In the genomic region with DNA sequence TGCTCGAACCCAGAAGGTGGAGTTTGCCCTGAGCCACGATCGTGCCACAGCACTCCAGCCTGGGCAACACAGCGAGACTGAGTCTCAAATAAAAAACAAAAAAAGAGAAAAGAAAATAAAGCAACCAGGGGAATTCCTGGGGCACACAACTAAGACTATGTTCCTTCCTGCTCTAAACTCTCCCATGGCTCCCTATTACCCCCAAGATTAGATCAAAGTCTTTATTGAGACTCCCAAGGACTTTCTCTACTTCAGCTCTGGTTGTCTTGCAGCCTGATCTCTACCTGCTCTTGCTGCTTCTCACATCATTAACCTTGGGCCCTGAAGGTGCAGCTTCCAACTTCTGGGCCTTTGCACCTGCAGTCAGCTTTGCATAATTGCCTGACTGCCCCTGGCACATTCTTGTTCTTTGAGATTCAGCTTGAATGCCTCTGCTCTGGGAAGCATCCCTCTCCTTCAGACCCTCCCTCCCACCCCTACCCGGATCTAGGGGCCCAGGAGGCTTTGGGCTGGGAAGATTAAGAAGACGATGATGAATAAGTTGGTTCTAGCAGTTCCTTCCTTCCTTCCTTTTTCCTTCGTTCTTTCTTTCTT, we compare ENCODE assay signal across 17 cellular contexts. TPM values are rescaled to one million over a fixed set of nuclear protein-coding genes. Genes with fewer than 3 reads are reported as not detected.
A peak's percentile ranks its signal among the peaks of the same experiment; 100 is the strongest.
DNase-seq lines count a peak whose midpoint lies in the region; ATAC-seq, FAIRE-seq and TF ChIP-seq lines count a peak whose summit lies in the region.
"Had no signal": no experiment of that assay in that cellular context is flagged by ENCODE, and none has a peak within 500 bp of the region (broad histone marks: within the 10 kb centered on the region; RNA-seq: fewer than 3 reads in every experiment).

No MANE protein-coding gene starts in this region.

- no peak overlapping the region for H3K9ac ChIP-seq in H1 (replicated peaks in 1 of 4; ENCODE audit: extremely low read depth in 1 of 4, low read depth in 3 of 4, low read length in 3 of 4)

- no peak for FAIRE-seq in H1 (lab: Jason Lieb, UNC)
- FAIRE-seq: bronchial epithelial cell had no signal

- H3K9me2 ChIP-seq in OCI-LY7 (ENCODE audit: insufficient read depth, low read length): no peaks in the 10 kb centered on the region

- no peak for ATAC-seq in stimulated activated effector memory CD8-positive, alpha-beta T cell treated with anti-CD3 and anti-CD28 coated beads, Interleukin-12 subunit alpha, Interleukin-12 subunit beta, amount 100 ng/mL, for 72 hours
- ATAC-seq in HG03354 (IDR thresholded peaks at IDR 0.05; ENCODE audit: poor library complexity, severe bottlenecking, unreplicated experiment) (no peak), HG02678 (IDR thresholded peaks at IDR 0.05; ENCODE audit: unreplicated experiment) (no peak)
- ATAC-seq: HCT116 had no signal

- TF ChIP-seq CTCF in OCI-LY7 (conservative IDR thresholded peaks at IDR 0.05; ENCODE audit: low read length) (no peak), H1 (IDR thresholded peaks at IDR 0.05; ENCODE audit: control extremely low read depth in 1 of 3, insufficient read depth in 1 of 3, low read depth in 1 of 3, low read length in 3 of 3) (no peak)

- no peak for TF ChIP-seq EP300 in H1 (IDR thresholded peaks at IDR 0.05; ENCODE audit: borderline replicate concordance in 1 of 2, low read depth in 2 of 2, low read length in 2 of 2)

- peak overlapping the region; percentile 65; the same call in 1 of the 2 replicates for H2AK5ac ChIP-seq in H1 (ENCODE audit: low read depth, low read length)

- 0 out of 2 replicates have a peak overlapping the region, but pooled peaks have one; percentile 68 for H2BK12ac ChIP-seq in H1 (ENCODE audit: low read depth, low read length)

- no peak overlapping the region for H2BK15ac ChIP-seq in H1 (ENCODE audit: low read length)

- H2BK20ac ChIP-seq in H1 (ENCODE audit: low read length): peak overlapping the region; percentile 72; the same call in 1 of the 2 replicates

- intact Hi-C loops in OCI-LY7 (cut with micrococcal nuclease; ENCODE audit: unreplicated experiment): loop anchor here (5.0 kb wide), 1 partner anchor 35 kb away; no protein-coding TSS in a partner anchor

- no peak overlapping the region for H3K4me3 Mint-ChIP-seq in activated T-cell treated with anti-CD3 and anti-CD28 coated beads, Interleukin-2, amount 50 U/mL, for 24 hours
- peak overlapping the region; percentile 73 for H3K4me3 Mint-ChIP-seq in stimulated activated effector memory CD8-positive, alpha-beta T cell treated with anti-CD3 and anti-CD28 coated beads, Interleukin-12 subunit alpha, Interleukin-12 subunit beta, amount 100 ng/mL, for 72 hours

- TF ChIP-seq POLR2A in H1 (IDR thresholded peaks at IDR 0.05; ENCODE audit: control extremely low read depth in 1 of 2, low read depth in 2 of 2, low read length in 2 of 2): no peak

- H3K36me3 Mint-ChIP-seq in activated T-cell treated with anti-CD3 and anti-CD28 coated beads, Interleukin-2, amount 50 U/mL, for 24 hours (ENCODE audit: low read depth): no peaks in the 10 kb centered on the region
- peaks cover 15% of the 10 kb centered on the region for H3K36me3 Mint-ChIP-seq in stimulated activated effector memory CD8-positive, alpha-beta T cell treated with anti-CD3 and anti-CD28 coated beads, Interleukin-12 subunit alpha, Interleukin-12 subunit beta, amount 100 ng/mL, for 72 hours

- H4K20me1 ChIP-seq in OCI-LY7 (ENCODE audit: insufficient read depth, low read length) (no peaks in the 10 kb centered on the region), H1 (replicated peaks in 1 of 2; ENCODE audit: control insufficient read depth in 1 of 2, insufficient read depth in 2 of 2, low read length in 2 of 2) (no peaks in the 10 kb centered on the region)

- CTCF ChIA-PET in OCI-LY7 (lab: Charles Lee; ENCODE audit: unreplicated experiment): interaction anchor here (0.8 kb wide), 1 partner anchor 52 kb away, joined by 3 read pairs; no protein-coding TSS in a partner anchor
- CTCF ChIA-PET in H1 (lab: Charles Lee; ENCODE audit: partially characterized antibody): interaction anchor here (0.9 to 1.6 kb wide), 3 partner anchors 10 to 61 kb away, joined by 3 to 4 read pairs (median 4); no protein-coding TSS in a partner anchor

- peak overlapping the region; percentile 35; the same call in 1 of the 2 replicates for H2BK5ac ChIP-seq in H1 (ENCODE audit: low read depth, low read length)

- H3K4me2 ChIP-seq in OCI-LY7 (ENCODE audit: low read length) (peak overlapping the region; percentile 63), H1 (ENCODE audit: insufficient read depth in 1 of 2, low read depth in 2 of 2, low read length in 2 of 2) (no peak overlapping the region)

- H2AFZ ChIP-seq in OCI-LY7 (ENCODE audit: low read length) (peak overlapping the region; percentile 18; the same call in 1 of the 2 replicates), H1 (ENCODE audit: low read length) (no peak overlapping the region)

- H3K4ac ChIP-seq in H1 (replicated peaks; ENCODE audit: insufficient read length, low read depth, low read length): no peak overlapping the region

- H3K27me3 Mint-ChIP-seq in activated T-cell treated with anti-CD3 and anti-CD28 coated beads, Interleukin-2, amount 50 U/mL, for 24 hours: no peaks in the 10 kb centered on the region

- TF ChIP-seq RAD21 in H1 (IDR thresholded peaks at IDR 0.05 in 1 of 2, conservative IDR thresholded peaks at IDR 0.05 in 1 of 2; ENCODE audit: low read depth in 2 of 2, low read length in 2 of 2): no peak

- DNase-seq in activated T-cell treated with anti-CD3 and anti-CD28 coated beads, Interleukin-2, amount 50 U/mL, for 24 hours: no peak
- DNase-seq in activated T-cell treated with anti-CD3 and anti-CD28 coated beads, Interleukin-2, amount 50 U/mL, for 48 hours: no peak
- DNase-seq in OCI-LY7 (ENCODE audit: low spot score): peak; percentile 53
- no peak for DNase-seq in H1 (ENCODE audit: low read depth in 1 of 2, low spot score in 2 of 2)
- DNase-seq in stimulated activated effector memory CD8-positive, alpha-beta T cell treated with anti-CD3 and anti-CD28 coated beads, Interleukin-12 subunit alpha, Interleukin-12 subunit beta, amount 100 ng/mL, for 72 hours (ENCODE audit: low spot score in 2 of 2): no peak
- DNase-seq in NOMO-1 treated with dmso at 0.1 percent for 144 hours (lab: John Stamatoyannopoulos, UW; ENCODE audit: unreplicated experiment): no peak
- DNase-seq: activated CD4-positive, alpha-beta T cell treated with anti-CD3 and anti-CD28 coated beads, Interleukin-2, amount 50 U/mL, for 1 hour; DMS 273 treated with DMSO at 0.1 percent for 48 hours; NCI-H187; NCI-H524; sigmoid colon; stimulated activated naive CD4-positive, alpha-beta T cell treated with Interleukin-2 at 50 U/mL for 16 hours had no signal

- POLR2A ChIA-PET in OCI-LY7 (lab: Charles Lee): interaction anchor here (0.7 to 1.3 kb wide), 2 partner anchors 13 to 20 kb away, joined by 3 read pairs; no protein-coding TSS in a partner anchor
- POLR2A ChIA-PET in H1 (lab: Charles Lee; ENCODE audit: partially characterized antibody): interaction anchor here (1.1 to 2.5 kb wide), 5 partner anchors 10 to 131 kb away, joined by 3 to 6 read pairs (median 4); partner anchors contain the start of gene CERS4

- H3K27ac ChIP-seq in OCI-LY7 (ENCODE audit: low read depth, low read length, poor library complexity, severe bottlenecking): peak overlapping the region; percentile 95
- no peak overlapping the region for H3K27ac ChIP-seq in H1 (ENCODE audit: low read depth, low read length)
- H3K27ac ChIP-seq: sigmoid colon had no signal

- peaks cover 69% of the 10 kb centered on the region for H3K4me1 ChIP-seq in OCI-LY7 (ENCODE audit: insufficient read depth, low read length, poor library complexity, severe bottlenecking)
- peaks cover 0 to 6% (median 3%) of the 10 kb centered on the region in 4 experiments; a peak in 5 of 7 replicates for H3K4me1 ChIP-seq in H1 (replicated peaks in 1 of 4; ENCODE audit: control insufficient read depth in 3 of 4, insufficient read depth in 4 of 4, low read length in 3 of 4)
- H3K4me1 ChIP-seq: sigmoid colon had no signal

- H3K9me3 ChIP-seq in OCI-LY7 (ENCODE audit: low read length): no peaks in the 10 kb centered on the region
- H3K9me3 ChIP-seq in H1 (ENCODE audit: insufficient read depth in 2 of 2, low read depth in 1 of 2, low read length in 1 of 2): no peaks in the 10 kb centered on the region
- H3K9me3 ChIP-seq: sigmoid colon had no signal

- WGBS in H1 (ENCODE audit: extremely low coverage in 1 of 2, insufficient coverage in 1 of 2, insufficient read length in 1 of 2, insufficient replicate concordance in 2 of 2, low coverage in 1 of 2, low lambda C conversion rate in 2 of 2, missing lambda C conversion rate in 1 of 2), 2 experiments: 77% methylated on average over 7 of the region's 7 CpGs; no CpG with 5 or more reads in 1 of the 2 experiments

- H3K23ac ChIP-seq in H1 (ENCODE audit: insufficient read length): no peak overlapping the region

- BruUV-seq in OCI-LY7 (replicated peaks; lab: Mats Ljungman, UMichigan): no TSS peak

- H3K23me2 ChIP-seq in H1 (ENCODE audit: low read depth, low read length): no peaks in the 10 kb centered on the region; the same call in 1 of the 2 replicates

- no peaks in the 10 kb centered on the region for H3K9me3 Mint-ChIP-seq in activated T-cell treated with anti-CD3 and anti-CD28 coated beads, Interleukin-2, amount 50 U/mL, for 24 hours
- H3K9me3 Mint-ChIP-seq in stimulated activated effector memory CD8-positive, alpha-beta T cell treated with anti-CD3 and anti-CD28 coated beads, Interleukin-12 subunit alpha, Interleukin-12 subunit beta, amount 100 ng/mL, for 72 hours: peaks cover 3% of the 10 kb centered on the region

- H3K14ac ChIP-seq in H1 (ENCODE audit: insufficient read length): no peak overlapping the region

- H3K79me2 ChIP-seq in OCI-LY7 (ENCODE audit: insufficient read depth, low read depth, low read length) (no peaks in the 10 kb centered on the region), H1 (ENCODE audit: control insufficient read depth in 1 of 2, insufficient read depth in 2 of 2, low read length in 2 of 2) (no peaks in the 10 kb centered on the region)

- peak overlapping the region; percentile 14 for H3K27ac Mint-ChIP-seq in activated T-cell treated with anti-CD3 and anti-CD28 coated beads, Interleukin-2, amount 50 U/mL, for 24 hours
- peak overlapping the region; percentile 96 for H3K27ac Mint-ChIP-seq in stimulated activated effector memory CD8-positive, alpha-beta T cell treated with anti-CD3 and anti-CD28 coated beads, Interleukin-12 subunit alpha, Interleukin-12 subunit beta, amount 100 ng/mL, for 72 hours

- no peak overlapping the region for H4K8ac ChIP-seq in H1 (ENCODE audit: extremely low read depth, insufficient read depth, low read length)

- H3K4me3 ChIP-seq in OCI-LY7 (ENCODE audit: low read depth, low read length, poor library complexity, severe bottlenecking) (peak overlapping the region; percentile 50), H1 (ENCODE audit: extremely low read depth in 1 of 4, insufficient read depth in 2 of 4, low read depth in 3 of 4, low read length in 4 of 4) (no peak overlapping the region)
- H3K4me3 ChIP-seq: lung, sigmoid colon had no signal

- H3K4me1 Mint-ChIP-seq in activated T-cell treated with anti-CD3 and anti-CD28 coated beads, Interleukin-2, amount 50 U/mL, for 24 hours (ENCODE audit: low read depth): peaks cover 44% of the 10 kb centered on the region
- H3K4me1 Mint-ChIP-seq in stimulated activated effector memory CD8-positive, alpha-beta T cell treated with anti-CD3 and anti-CD28 coated beads, Interleukin-12 subunit alpha, Interleukin-12 subunit beta, amount 100 ng/mL, for 72 hours: peaks cover 59% of the 10 kb centered on the region

- H4K5ac ChIP-seq in H1 (ENCODE audit: insufficient read length, low read depth, low read length): no peak overlapping the region

- no peak overlapping the region for H2BK120ac ChIP-seq in H1 (replicated peaks; ENCODE audit: low read depth, low read length)

- H4K91ac ChIP-seq in H1 (replicated peaks; ENCODE audit: insufficient read length, low read length): no peak overlapping the region

- no peak overlapping the region for H3K18ac ChIP-seq in H1 (ENCODE audit: extremely low read depth, low read length)

- no peak overlapping the region for H3K56ac ChIP-seq in H1 (replicated peaks; ENCODE audit: insufficient read length, low read depth, low read length)

- no peaks in the 10 kb centered on the region for H3K27me3 ChIP-seq in H1 (replicated peaks in 1 of 4; ENCODE audit: control insufficient read depth in 3 of 4, extremely low read depth in 1 of 4, insufficient read depth in 3 of 4, low read length in 3 of 4)
- H3K27me3 ChIP-seq: sigmoid colon had no signal

- no peaks in the 10 kb centered on the region for H3K79me1 ChIP-seq in H1 (ENCODE audit: low read depth, low read length)

- H3K36me3 ChIP-seq in OCI-LY7 (ENCODE audit: insufficient read depth, low read length) (no peaks in the 10 kb centered on the region), H1 (ENCODE audit: control insufficient read depth in 2 of 4, insufficient read depth in 4 of 4, low read length in 3 of 4) (no peaks in the 10 kb centered on the region)
- H3K36me3 ChIP-seq: sigmoid colon had no signal

RNA-seq across cellular contexts. Expression of gene CERS4, which starts 16.8 kb away (rescaled TPM):
- 54.9 and 61.8 TPM in 2 replicates for total RNA-seq in OCI-LY7 (2014; rRNA removed; shearing (Covaris generic))
- 36.8 and 37.7 TPM in 2 replicates for total RNA-seq in OCI-LY7 (2022)
- total RNA-seq in H1 (2021; fragmentation: NEBNext Ultra II Directional; extraction: Animal tissue kit (Norgen Biotek cat#: 25700)): 88.2 and 96.5 TPM in 2 replicates
- 179 and 183 TPM in 2 replicates for polyA plus RNA-seq in H1 (2011; rRNA removed)
- polyA plus RNA-seq in H1 (2011; cell fraction: cytosol; rRNA removed): 124 TPM
- polyA plus RNA-seq in H1 (2011; cell fraction: nucleus; rRNA removed): 148 TPM
- polyA plus RNA-seq in H1 (2012, experiment 1 of 2): 43.1 to 71.4 TPM (median 70.4 TPM) in 4 replicates
- polyA plus RNA-seq in H1 (2012, experiment 2 of 2): 79.4 TPM
- polyA plus RNA-seq in H1 (2013, experiment 1 of 2): 90.1 TPM
- 85.0 TPM for polyA plus RNA-seq in H1 (2013, experiment 2 of 2)
- 127 and 128 TPM in 2 replicates for polyA minus RNA-seq in H1 (2011; rRNA and poly(A)+ RNA removed)
- polyA minus RNA-seq in H1 (2011; cell fraction: cytosol; rRNA and poly(A)+ RNA removed): 57.5 TPM
- 54.0 TPM for polyA minus RNA-seq in H1 (2011; cell fraction: nucleus; rRNA and poly(A)+ RNA removed)

RNA-seq across cellular contexts. Expression of gene FBN3, which starts 42.9 kb away (rescaled TPM):
- total RNA-seq in OCI-LY7 (2014; rRNA removed; shearing (Covaris generic)): not detected in 2 replicates
- not detected in 2 replicates for total RNA-seq in OCI-LY7 (2022)
- total RNA-seq in H1 (2021; fragmentation: NEBNext Ultra II Directional; extraction: Animal tissue kit (Norgen Biotek cat#: 25700)): 38.7 and 39.0 TPM in 2 replicates
- 37.1 and 64.1 TPM in 2 replicates for polyA plus RNA-seq in H1 (2011; rRNA removed)
- polyA plus RNA-seq in H1 (2011; cell fraction: cytosol; rRNA removed): 56.0 TPM
- 303 TPM for polyA plus RNA-seq in H1 (2011; cell fraction: nucleus; rRNA removed)
- polyA plus RNA-seq in H1 (2012, experiment 1 of 2): 37.9 to 66.2 TPM (median 58.6 TPM) in 4 replicates
- 19.7 TPM for polyA plus RNA-seq in H1 (2012, experiment 2 of 2)
- 27.8 TPM for polyA plus RNA-seq in H1 (2013, experiment 1 of 2)
- polyA plus RNA-seq in H1 (2013, experiment 2 of 2): 19.6 TPM
- polyA minus RNA-seq in H1 (2011; rRNA and poly(A)+ RNA removed): 77.0 and 93.3 TPM in 2 replicates
- 25.2 TPM for polyA minus RNA-seq in H1 (2011; cell fraction: cytosol; rRNA and poly(A)+ RNA removed)
- 51.6 TPM for polyA minus RNA-seq in H1 (2011; cell fraction: nucleus; rRNA and poly(A)+ RNA removed)
- total RNA-seq: bronchial epithelial cell, sigmoid colon had no signal

Comparison
In these comparisons a context has a peak if more than half of its experiments do, and no peak if none do; other contexts are left out.
1. RNA of gene FBN3, which starts 42.9 kb away (total RNA-seq): 38.7 to 39.0 TPM in H1; not detected in OCI-LY7; every median in the first group is over 10 times any median in the second.